In genomic region chr4:54802336-54802735, GRCh38 we compare ENCODE assay signal across 21 cellular contexts.
DNase-seq lines count a peak whose midpoint lies in the region; ATAC-seq and TF ChIP-seq lines count a peak whose summit lies in the region.
"Had no signal": no experiment of that assay in that cellular context is flagged by ENCODE, and none has a peak within 500 bp of the region (broad histone marks: within the 10 kb centered on the region; RNA-seq: fewer than 3 reads in every experiment).

No MANE protein-coding gene starts in this region.

- peak in 1 of 2 donors; percentile 29 for DNase-seq in breast epithelium (ENCODE audit: low spot score in 2 of 2)
- DNase-seq in iPS-NIHi11 (ENCODE audit: low spot score), result no peak
- DNase-seq in sciatic nerve (ENCODE audit: low spot score), result no peak
- DNase-seq: ACHN; BE2C; Calu3; CD4-positive, alpha-beta memory T cell; NCI-H1436; NCI-H1930; NCI-H345; NCI-H524 treated with DMSO at 0.1 percent for 48 hours; PC-3; RPMI8226; SHP77 treated with DMSO at 0.1 percent for 48 hours; T-helper 1 cell had no signal

- no peaks in the 10 kb centered on the region for H3K9me2 ChIP-seq in Loucy (replicated peaks; ENCODE audit: low read depth, low read length)

- TF ChIP-seq CTCF in Loucy (conservative IDR thresholded peaks at IDR 0.05; ENCODE audit: low read length) (no peak), breast epithelium (IDR thresholded peaks at IDR 0.05) (no peak)

- H3K9ac ChIP-seq in BLaER1 treated with 17β-estradiol and CSF1 and Interleukin-3, amounts not matched to agents 10 nM and 100 nM, result no peak overlapping the region
- H3K9ac ChIP-seq in Loucy (ENCODE audit: low read depth, low read length, poor library complexity, severe bottlenecking), result peak overlapping the region; percentile 59

- ATAC-seq in GM21529 (IDR thresholded peaks at IDR 0.05; ENCODE audit: unreplicated experiment) (no peak), GM21381 (IDR thresholded peaks at IDR 0.05; ENCODE audit: unreplicated experiment) (no peak), sciatic nerve (no peak)
- ATAC-seq: HCT116, PC-3, SK-N-SH treated with all-trans-retinoic acid at 6 μM for 48 hours had no signal

- H2AFZ ChIP-seq in Loucy (ENCODE audit: low read length), result no peak overlapping the region

- H3K4me3 ChIP-seq in BLaER1 treated with 17β-estradiol and CSF1 and Interleukin-3, amounts not matched to agents 10 nM and 100 nM, result no peak overlapping the region
- H3K4me3 ChIP-seq in Loucy (ENCODE audit: low read length, poor library complexity, severe bottlenecking) (no peak overlapping the region), breast epithelium (no peak overlapping the region)

- no peaks in the 10 kb centered on the region for H4K20me1 ChIP-seq in BLaER1 treated with 17β-estradiol and CSF1 and Interleukin-3, amounts not matched to agents 10 nM and 100 nM
- no peaks in the 10 kb centered on the region for H4K20me1 ChIP-seq in Loucy (ENCODE audit: insufficient read depth, low read length, poor library complexity, severe bottlenecking)

- intact Hi-C loops in breast epithelium (cut with DNase I; ENCODE audit: low total_unique reads), result no loop called here
- intact Hi-C loops in sciatic nerve (cut with DNase I), result no loop called here

- H3K4me2 ChIP-seq in BLaER1 treated with 17β-estradiol and CSF1 and Interleukin-3, amounts not matched to agents 10 nM and 100 nM, result peak overlapping the region; percentile 34 to 87 (median 58); a peak in 17 of 22 replicates
- H3K4me2 ChIP-seq in Loucy (ENCODE audit: low read depth, low read length, poor library complexity, severe bottlenecking), result peak overlapping the region; percentile 76

- H3K36me3 ChIP-seq in BLaER1 treated with 17β-estradiol and CSF1 and Interleukin-3, amounts not matched to agents 10 nM and 100 nM, result no peaks in the 10 kb centered on the region
- H3K36me3 ChIP-seq in Loucy (ENCODE audit: insufficient read depth, low read length) (no peaks in the 10 kb centered on the region), breast epithelium (no peaks in the 10 kb centered on the region)
- H3K36me3 ChIP-seq: BE2C had no signal

- H3F3A ChIP-seq in Loucy (ENCODE audit: low read depth), result peaks cover 4% of the 10 kb centered on the region; the same call in 1 of the 2 replicates

- no peaks in the 10 kb centered on the region for H3K79me2 ChIP-seq in Loucy (ENCODE audit: insufficient read depth, low read length)

- H3K27ac ChIP-seq in BLaER1 treated with 17β-estradiol and CSF1 and Interleukin-3, amounts not matched to agents 10 nM and 100 nM, result no peak overlapping the region
- H3K27ac ChIP-seq in breast epithelium, result peak overlapping the region; percentile 12 to 45

- H3K27me3 ChIP-seq in BLaER1 treated with 17β-estradiol and CSF1 and Interleukin-3, amounts not matched to agents 10 nM and 100 nM, result no peaks in the 10 kb centered on the region
- H3K27me3 ChIP-seq in Loucy (ENCODE audit: insufficient read depth, low read length, poor library complexity, severe bottlenecking) (no peaks in the 10 kb centered on the region), breast epithelium (no peaks in the 10 kb centered on the region)
- H3K27me3 ChIP-seq: BE2C had no signal

- H3K9me3 ChIP-seq in BLaER1 treated with 17β-estradiol and CSF1 and Interleukin-3, amounts not matched to agents 10 nM and 100 nM (replicated peaks in 1 of 11), result peaks cover 5 to 25% (median 13%) of the 10 kb centered on the region in 11 experiments; a peak in 16 of 22 replicates
- H3K9me3 ChIP-seq in Loucy (ENCODE audit: insufficient read depth, low read depth, low read length) (peaks cover 4% of the 10 kb centered on the region; the same call in 1 of the 2 replicates), breast epithelium (peaks cover under 1 to 4% of the 10 kb centered on the region in 2 donors)
- H3K9me3 ChIP-seq: BE2C had no signal

- peaks cover 17 to 25% (median 21%) of the 10 kb centered on the region in 10 experiments for H3K4me1 ChIP-seq in BLaER1 treated with 17β-estradiol and CSF1 and Interleukin-3, amounts not matched to agents 10 nM and 100 nM
- peaks cover 24% of the 10 kb centered on the region for H3K4me1 ChIP-seq in Loucy (ENCODE audit: insufficient read depth, low read length, poor library complexity, severe bottlenecking)
- no peaks in the 10 kb centered on the region for H3K4me1 ChIP-seq in breast epithelium
- H3K4me1 ChIP-seq: BE2C had no signal

- TF ChIP-seq POLR2A in breast epithelium (IDR thresholded peaks at IDR 0.05), result no peak

Comparison
In these comparisons a context has a peak if more than half of its experiments do, and no peak if none do; other contexts are left out.
1. H3K27ac ChIP-seq: peak in breast epithelium (2 of 2); none in BLaER1 treated with 17β-estradiol and CSF1 and Interleukin-3, amounts not matched to agents 10 nM and 100 nM (0 of 11).